In the genomic region with DNA sequence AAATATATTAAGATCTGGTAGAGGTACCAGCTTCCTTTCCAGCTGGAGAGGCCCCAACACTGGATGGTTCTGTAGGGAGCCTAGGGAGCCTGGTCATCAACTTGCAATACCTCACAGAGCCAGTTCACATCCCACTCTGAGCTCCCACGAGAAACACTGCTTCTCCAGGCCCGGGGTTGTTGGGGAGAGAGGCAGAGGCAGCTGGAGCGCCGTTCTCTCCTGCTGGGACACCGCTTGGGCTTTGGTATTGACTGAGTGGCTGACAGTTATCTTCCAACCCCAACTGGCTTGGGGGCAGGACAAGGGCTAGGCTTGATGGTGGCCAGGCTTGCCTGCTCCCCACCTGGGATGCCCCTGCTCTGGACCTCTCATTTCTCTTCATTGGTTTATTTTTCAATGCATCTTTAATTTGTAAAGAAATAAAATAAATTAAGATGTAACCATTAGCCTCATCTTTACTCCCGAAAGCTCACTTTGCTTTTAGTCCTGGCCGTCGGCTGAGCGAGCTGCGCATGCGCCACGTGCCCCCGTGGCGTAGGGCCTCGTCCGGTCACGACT, we compare ENCODE assay signal across 8 cellular contexts. TPM values are rescaled to one million over a fixed set of nuclear protein-coding genes. Genes with fewer than 3 reads are reported as not detected.
DNase-seq lines count a peak whose midpoint lies in the region; ATAC-seq and TF ChIP-seq lines count a peak whose summit lies in the region.

No MANE protein-coding gene starts in this region.

- H3K27me3 Mint-ChIP-seq in T-cell: no peaks in the 10 kb centered on the region

- H3K9me3 ChIP-seq in BLaER1 treated with 17β-estradiol and CSF1 and Interleukin-3, amounts not matched to agents 10 nM and 100 nM (replicated peaks in 1 of 11): no peaks in the 10 kb centered on the region
- H3K9me3 ChIP-seq in left lung: no peaks in the 10 kb centered on the region

- H3K4me1 Mint-ChIP-seq in T-cell: peaks cover 50 to 67% (median 59%) of the 10 kb centered on the region in 3 donors

- peaks cover 62 to 81% (median 72%) of the 10 kb centered on the region in 10 experiments for H3K4me1 ChIP-seq in BLaER1 treated with 17β-estradiol and CSF1 and Interleukin-3, amounts not matched to agents 10 nM and 100 nM
- peaks cover 24 to 50% of the 10 kb centered on the region in 2 donors for H3K4me1 ChIP-seq in left lung

- peak; percentile 24 for ATAC-seq in GM19025 (IDR thresholded peaks at IDR 0.05; ENCODE audit: low read depth, unreplicated experiment)
- peak; percentile 34 for ATAC-seq in HG03520 (IDR thresholded peaks at IDR 0.05; ENCODE audit: unreplicated experiment)
- peak; percentile 49 to 58 (median 56) for ATAC-seq in T-cell (replicated peaks in 1 of 4)
- peak; percentile 1 for ATAC-seq in left lung

- peak overlapping the region; percentile 94 to 95 for H3K27ac Mint-ChIP-seq in T-cell

- H3K4me3 Mint-ChIP-seq in T-cell: peak overlapping the region; percentile 93 to 97 (median 94)

- H3K27ac ChIP-seq in BLaER1 treated with 17β-estradiol and CSF1 and Interleukin-3, amounts not matched to agents 10 nM and 100 nM: peak overlapping the region; percentile 80 to 96 (median 84)
- peak overlapping the region; percentile 98 for H3K27ac ChIP-seq in left lung

- peak overlapping the region; percentile 77 to 94 (median 86) for H3K9ac ChIP-seq in BLaER1 treated with 17β-estradiol and CSF1 and Interleukin-3, amounts not matched to agents 10 nM and 100 nM

- no peak for TF ChIP-seq CTCF in left lung (IDR thresholded peaks at IDR 0.05)

- CTCF ChIA-PET in T-cell (lab: Charles Lee): interaction anchor here in 1 of 2 donors (0.6 to 4.1 kb wide), 5 partner anchors 11 to 108 kb away, joined by 4 to 35 read pairs (median 6); a partner anchor contains a TSS

- POLR2A ChIA-PET in T-cell (lab: Charles Lee): interaction anchor here in 1 of 2 donors (0.8 to 3.4 kb wide), 3 partner anchors 10 to 14 kb away, joined by 3 to 15 read pairs (median 12); a partner anchor contains a TSS

- H3K9me3 Mint-ChIP-seq in T-cell: no peaks in the 10 kb centered on the region

- peaks cover 23 to 57% (median 42%) of the 10 kb centered on the region in 11 experiments; a peak in 21 of 22 replicates for H4K20me1 ChIP-seq in BLaER1 treated with 17β-estradiol and CSF1 and Interleukin-3, amounts not matched to agents 10 nM and 100 nM

- peak overlapping the region; percentile 90 to 100 (median 98) for H3K4me2 ChIP-seq in BLaER1 treated with 17β-estradiol and CSF1 and Interleukin-3, amounts not matched to agents 10 nM and 100 nM

- H3K36me3 Mint-ChIP-seq in T-cell: peaks cover 36% of the 10 kb centered on the region

- DNase-seq in T-cell (peak in 32 of 34 experiments; percentile 18 to 81 (median 61)), cerebellar cortex (ENCODE audit: low spot score) (peak; percentile 80), left lung (peak; percentile 91 to 96)
- peak; percentile 76 for DNase-seq in stimulated activated CD4-positive, alpha-beta T cell treated with anti-CD3 and anti-CD28 coated beads, Interleukin-4, amount 100 ng/mL, for 1 hour
- DNase-seq in NK-92 treated with Interleukin-12 subunit alpha and Interleukin-12 subunit beta, amount 100 ng/mL, for 24 hours (lab: John Stamatoyannopoulos, UW): no peak

- H3K4me3 ChIP-seq in BLaER1 treated with 17β-estradiol and CSF1 and Interleukin-3, amounts not matched to agents 10 nM and 100 nM: peak overlapping the region; percentile 73 to 94 (median 84)
- peak overlapping the region; percentile 77 to 87 for H3K4me3 ChIP-seq in left lung

- H3K27me3 ChIP-seq in BLaER1 treated with 17β-estradiol and CSF1 and Interleukin-3, amounts not matched to agents 10 nM and 100 nM: no peaks in the 10 kb centered on the region
- no peaks in the 10 kb centered on the region for H3K27me3 ChIP-seq in left lung

- intact Hi-C loops in left lung (cut with DNase I): no loop called here

- peaks cover 61 to 82% (median 65%) of the 10 kb centered on the region in 11 experiments for H3K36me3 ChIP-seq in BLaER1 treated with 17β-estradiol and CSF1 and Interleukin-3, amounts not matched to agents 10 nM and 100 nM
- H3K36me3 ChIP-seq in left lung: peaks cover 3 to 68% of the 10 kb centered on the region in 2 donors

RNA-seq across cellular contexts. Expression of a gene that starts 10.0 kb away (rescaled TPM):
- total RNA-seq in T-cell: 10 to 100 TPM in 3 of 5 donors, 1 to 10 TPM in 2; 6.3 to 17.5 (median 14.2) TPM
- total RNA-seq in left lung: 10 to 100 TPM; 24.8 to 27.5 TPM

RNA-seq across cellular contexts. Expression of a gene that starts 13.6 kb away (rescaled TPM):
- total RNA-seq in T-cell (100 to 1,000 TPM in 2 of 5 donors, 10 to 100 TPM in 3; 69.0 to 106 (median 90.8) TPM), left lung (100 to 1,000 TPM; 103 to 112 TPM)

RNA-seq across cellular contexts. Expression of a gene that starts 27.6 kb away (rescaled TPM):
- total RNA-seq in T-cell (100 to 1,000 TPM in 1 of 5 donors, 10 to 100 TPM in 4; 77.7 to 107 (median 92.2) TPM), left lung (10 to 100 TPM; 86.6 to 88.1 TPM)

RNA-seq across cellular contexts. Expression of a gene that starts 39.6 kb away (rescaled TPM):
- 100 to 1,000 TPM in 4 of 5 donors, 10 to 100 TPM in 1; 96.1 to 119 (median 110) TPM for total RNA-seq in T-cell
- total RNA-seq in left lung: 10 to 100 TPM; 24.1 to 32.2 TPM

Comparison
In these comparisons a context has a peak if more than half of its experiments do, and no peak if none do; other contexts are left out.
1. ATAC-seq: peak in every context shown above with its lines; median percentile 56 in T-cell; 34 in HG03520; 24 in GM19025; 1 in left lung.